In the genomic region with DNA sequence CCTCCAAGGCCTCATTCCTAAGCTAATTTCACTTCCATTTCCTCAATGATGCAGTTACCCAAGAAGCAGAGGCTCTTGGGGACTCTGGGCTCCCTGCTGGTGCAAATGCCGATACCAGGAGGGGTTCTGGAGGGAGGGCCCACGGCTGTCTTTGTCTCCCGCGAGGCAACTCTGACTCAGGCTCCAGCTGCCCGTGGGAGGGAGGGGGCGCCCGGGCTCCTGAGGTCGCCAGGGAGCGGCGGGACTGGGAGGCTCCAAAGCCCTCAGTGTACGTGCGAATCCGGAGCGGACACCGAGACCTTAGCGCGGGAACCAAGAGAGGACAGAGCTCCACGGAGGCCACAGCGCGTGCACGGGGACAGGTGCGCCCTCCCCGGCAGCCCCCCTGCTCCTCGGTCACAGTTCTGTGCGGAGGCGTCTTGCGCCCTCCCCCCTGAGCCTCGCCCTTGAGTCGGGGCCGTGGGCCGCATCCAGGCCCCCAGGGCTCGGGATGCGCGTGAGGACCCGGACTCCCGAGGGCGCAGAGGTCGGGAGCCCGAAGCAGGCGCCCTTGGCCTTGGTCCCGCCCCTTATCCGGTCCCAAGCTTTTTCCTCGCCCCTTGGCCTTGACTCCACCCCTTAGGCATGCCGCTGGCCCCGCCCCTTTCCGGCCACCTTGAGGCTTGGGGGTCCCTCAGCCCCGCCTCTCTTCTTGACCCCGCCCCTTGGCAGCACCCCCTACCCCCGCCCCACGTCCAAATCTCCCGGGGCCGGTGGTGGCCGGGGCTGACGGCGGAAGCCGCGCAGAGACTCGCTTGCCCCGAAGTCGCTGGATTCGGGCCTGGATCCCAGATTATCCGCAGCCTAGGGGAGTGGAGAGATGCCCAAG, we compare ENCODE assay signal across 7 cellular contexts. TPM values are rescaled to one million over a fixed set of nuclear protein-coding genes. Genes with fewer than 3 reads are reported as not detected.
DNase-seq lines count a peak whose midpoint lies in the region; ATAC-seq, FAIRE-seq and TF ChIP-seq lines count a peak whose summit lies in the region.

No MANE protein-coding gene starts in this region.

- peak; percentile 98 for FAIRE-seq in GM18507 (lab: Jason Lieb, UNC)

- CTCF ChIA-PET in Caco-2 (lab: Charles Lee) = no interaction called here

- TF ChIP-seq CTCF in RWPE2 (IDR thresholded peaks at IDR 0.05; ENCODE audit: poor library complexity, severe bottlenecking) (no peak), cardiac fibroblast (IDR thresholded peaks at IDR 0.05; ENCODE audit: low read depth, low read length) (no peak), Caco-2 (IDR thresholded peaks at IDR 0.05; ENCODE audit: insufficient read depth in 1 of 2, low read depth in 1 of 2, low read length in 1 of 2, severe bottlenecking in 1 of 2, unreplicated experiment in 1 of 2) (no peak)

- no TSS peak for BruUV-seq in Caco-2 (replicated peaks; lab: Mats Ljungman, UMichigan)

- no peaks in the 10 kb centered on the region for H3K36me3 ChIP-seq in RWPE2 (ENCODE audit: low read depth)
- H3K36me3 ChIP-seq in Caco-2 (ENCODE audit: control insufficient read depth, insufficient read depth, low read length) = no peaks in the 10 kb centered on the region

- no peak overlapping the region for H3K27ac ChIP-seq in RWPE2 (ENCODE audit: poor library complexity, severe bottlenecking)

- H3K9me3 ChIP-seq in RWPE2 (ENCODE audit: severe bottlenecking) = no peaks in the 10 kb centered on the region
- H3K9me3 ChIP-seq in Caco-2 = no peaks in the 10 kb centered on the region

- POLR2A ChIA-PET in Caco-2 (lab: Charles Lee) = no interaction called here

- peaks cover 9% of the 10 kb centered on the region for H3K27me3 Mint-ChIP-seq in Caco-2 (ENCODE audit: insufficient read depth, unreplicated experiment)

- no peaks in the 10 kb centered on the region for H3K9me3 Mint-ChIP-seq in Caco-2 (ENCODE audit: unreplicated experiment)

- H3K27ac Mint-ChIP-seq in Caco-2 (ENCODE audit: unreplicated experiment) = no peak overlapping the region

- H3K4me1 ChIP-seq in RWPE2 (ENCODE audit: insufficient read depth, poor library complexity, severe bottlenecking) = peaks cover 6% of the 10 kb centered on the region
- H3K4me1 ChIP-seq in Caco-2 = no peaks in the 10 kb centered on the region

- ATAC-seq in HG02571 (IDR thresholded peaks at IDR 0.05; ENCODE audit: unreplicated experiment) (peak; percentile 44), RWPE2 (ENCODE audit: low read depth) (peak; percentile 58), left lobe of liver (peak; percentile 47)

- no peak overlapping the region for H3K4me3 Mint-ChIP-seq in Caco-2 (ENCODE audit: unreplicated experiment)

- intact Hi-C loops in Caco-2 (cut with micrococcal nuclease; ENCODE audit: unreplicated experiment) = no loop called here

- no peaks in the 10 kb centered on the region for H3K4me1 Mint-ChIP-seq in Caco-2 (ENCODE audit: low read depth, unreplicated experiment)

- H3K36me3 Mint-ChIP-seq in Caco-2 (ENCODE audit: insufficient read depth, unreplicated experiment) = no peaks in the 10 kb centered on the region

- DNase-seq in GM18507 (ENCODE audit: extremely low spot score, insufficient read length, low read depth) (peak; percentile 71), RWPE2 (ENCODE audit: low spot score) (no peak), cardiac fibroblast (ENCODE audit: low read depth in 2 of 2) (peak; percentile 31 to 33), left lobe of liver (ENCODE audit: low spot score) (no peak), Caco-2 (no peak)
- peak in 4 of 6 experiments; percentile 26 to 45 (median 41) for DNase-seq in stimulated activated naive CD4-positive, alpha-beta T cell (lab: John Stamatoyannopoulos, UW)

- H3K4me3 ChIP-seq in RWPE2 (ENCODE audit: severe bottlenecking) (peak overlapping the region; percentile 15), cardiac fibroblast (replicated peaks in 1 of 2; ENCODE audit: low read depth in 2 of 2, low read length in 2 of 2) (peak overlapping the region; percentile 34 to 49), Caco-2 (ENCODE audit: low read depth, low read length) (no peak overlapping the region)

- H3K27me3 ChIP-seq in RWPE2 (ENCODE audit: insufficient read depth, poor library complexity, severe bottlenecking) (peaks cover 17% of the 10 kb centered on the region), Caco-2 (replicated peaks; ENCODE audit: control insufficient read depth, insufficient read depth, low read length) (no peaks in the 10 kb centered on the region; the same call in 1 of the 2 replicates)

RNA-seq across cellular contexts. Expression of a gene that starts 4.7 kb away (rescaled TPM):
- not detected for total RNA-seq in left lobe of liver
- 1.4 and 2.2 TPM in 2 replicates for total RNA-seq in Caco-2 (2022)

RNA-seq across cellular contexts. Expression of a gene that starts 7.0 kb away (rescaled TPM):
- total RNA-seq in left lobe of liver (0.10 TPM), Caco-2 (2022) (2.2 and 2.4 TPM in 2 replicates)

RNA-seq across cellular contexts. Expression of a gene that starts 27.4 kb away (rescaled TPM):
- total RNA-seq in left lobe of liver (not detected), Caco-2 (2022) (44.1 and 46.4 TPM in 2 replicates)

RNA-seq across cellular contexts. Expression of a gene that starts 49.7 kb away (rescaled TPM):
- not detected for total RNA-seq in left lobe of liver
- total RNA-seq in Caco-2 (2022) = 2.2 TPM in 2 replicates

Comparison
In these comparisons a context has a peak if more than half of its experiments do, and no peak if none do; other contexts are left out.
1. DNase-seq: peak in GM18507 (single experiment), cardiac fibroblast (2 of 2) and stimulated activated naive CD4-positive, alpha-beta T cell (4 of 6); none in RWPE2 (single experiment), left lobe of liver (single experiment) and Caco-2 (0 of 2).
2. RNA of a gene that starts 27.4 kb away (total RNA-seq): 44.1 to 46.4 TPM in Caco-2; not detected in left lobe of liver (single experiment); every median in the first group is over 10 times any median in the second.
3. Peak in every context shown above with its lines, with median percentiles within 50 percentile points of each other: ATAC-seq.